Comparison of ENCODE assay signal across 33 cellular contexts in genomic region chr3:155271343-155271613, GRCh38. TPM values are rescaled to one million over a fixed set of nuclear protein-coding genes. Genes with fewer than 3 reads are reported as not detected.
"Had no signal": no experiment of that assay in that cellular context is flagged by ENCODE, and none has a peak within 500 bp of the region (broad histone marks: within the 10 kb centered on the region; RNA-seq: fewer than 3 reads in every experiment).

No MANE protein-coding gene starts in this region.

- H3K9me3 ChIP-seq: esophagus squamous epithelium, gastrocnemius medialis, pancreas, prostate gland had no signal

- H3K36me3 Mint-ChIP-seq: activated naive CD8-positive, alpha-beta T cell; naive B cell; stimulated activated memory B cell treated with anti-CD40 and anti-IgM and Interleukin-4, amounts not matched to agents 10 μg/mL and 1 μg/mL and 100 μg/mL, for 72 hours had no signal

- H3K36me3 ChIP-seq: esophagus squamous epithelium, gastrocnemius medialis, pancreas, prostate gland had no signal

- H3K4me1 ChIP-seq: gastrocnemius medialis, pancreas, prostate gland had no signal

- DNase-seq: activated CD4-positive, alpha-beta T cell treated with anti-CD3 and anti-CD28 coated beads for 4 hours; activated CD4-positive, alpha-beta T cell treated with anti-CD3 and anti-CD28 coated beads, Interleukin-2, amount 50 U/mL, for 48 hours; activated CD8-positive, alpha-beta memory T cell treated with anti-CD3 and anti-CD28 coated beads for 24 hours; activated effector memory CD4-positive, alpha-beta T cell treated with Interleukin-2 at 50 U/mL for 16 hours; activated naive CD4-positive, alpha-beta T cell treated with Interleukin-2 at 50 U/mL for 16 hours; anterior cingulate cortex; dermis blood vessel endothelial cell; effector CD4-positive, alpha-beta T cell; esophagus squamous epithelium; gastrocnemius medialis; glutamatergic neuron; left cardiac atrium; left ventricle myocardium superior; naive B cell; nephron progenitor cell; retina; small intestine; stimulated activated CD4-positive, alpha-beta T cell treated with anti-CD3 and anti-CD28 coated beads, Interleukin-1b, Interleukin-23, amount 100 ng/mL, for 48 hours; stimulated activated CD4-positive, alpha-beta T cell treated with anti-CD3 and anti-CD28 coated beads, Interleukin-4, amount 100 ng/mL, for 4 hours; stimulated activated CD8-positive, alpha-beta memory T cell treated with anti-CD3 and anti-CD28 coated beads, Interleukin-4, amount 100 ng/mL, for 48 hours; stimulated activated naive CD8-positive, alpha-beta T cell treated with anti-CD3 and anti-CD28 coated beads, Interleukin-15, amount 100 ng/mL, for 72 hours; substantia nigra had no signal

- H3K4me3 ChIP-seq: esophagus squamous epithelium, gastrocnemius medialis, pancreas, prostate gland had no signal

- H3K27ac Mint-ChIP-seq: activated naive CD8-positive, alpha-beta T cell; naive B cell; nephron progenitor cell; stimulated activated memory B cell treated with anti-CD40 and anti-IgM and Interleukin-4, amounts not matched to agents 10 μg/mL and 1 μg/mL and 100 μg/mL, for 72 hours; stimulated activated naive CD8-positive, alpha-beta T cell treated with anti-CD3 and anti-CD28 coated beads, Interleukin-15, amount 100 ng/mL, for 72 hours had no signal

- H3K9me3 Mint-ChIP-seq: central memory CD8-positive, alpha-beta T cell; naive B cell; stimulated activated memory B cell treated with anti-CD40 and anti-IgM and Interleukin-4, amounts not matched to agents 10 μg/mL and 1 μg/mL and 100 μg/mL, for 72 hours; stimulated activated naive CD8-positive, alpha-beta T cell treated with anti-CD3 and anti-CD28 coated beads, Interleukin-15, amount 100 ng/mL, for 72 hours had no signal

- H3K4me1 Mint-ChIP-seq: central memory CD8-positive, alpha-beta T cell; naive B cell; nephron progenitor cell; stimulated activated memory B cell treated with anti-CD40 and anti-IgM and Interleukin-4, amounts not matched to agents 10 μg/mL and 1 μg/mL and 100 μg/mL, for 72 hours; stimulated activated naive CD8-positive, alpha-beta T cell treated with anti-CD3 and anti-CD28 coated beads, Interleukin-15, amount 100 ng/mL, for 72 hours had no signal

- H3K27ac ChIP-seq: esophagus squamous epithelium, gastrocnemius medialis, pancreas, prostate gland had no signal

- H3K27me3 ChIP-seq: esophagus squamous epithelium, gastrocnemius medialis, pancreas had no signal

- H3K4me3 Mint-ChIP-seq: activated naive CD8-positive, alpha-beta T cell; central memory CD8-positive, alpha-beta T cell; mesothelial cell of epicardium; naive B cell; nephron progenitor cell; stimulated activated memory B cell treated with anti-CD40 and anti-IgM and Interleukin-4, amounts not matched to agents 10 μg/mL and 1 μg/mL and 100 μg/mL, for 72 hours; stimulated activated naive CD8-positive, alpha-beta T cell treated with anti-CD3 and anti-CD28 coated beads, Interleukin-15, amount 100 ng/mL, for 72 hours had no signal

- H3K27me3 Mint-ChIP-seq: activated naive CD8-positive, alpha-beta T cell; central memory CD8-positive, alpha-beta T cell; naive B cell; stimulated activated memory B cell treated with anti-CD40 and anti-IgM and Interleukin-4, amounts not matched to agents 10 μg/mL and 1 μg/mL and 100 μg/mL, for 72 hours; stimulated activated naive CD8-positive, alpha-beta T cell treated with anti-CD3 and anti-CD28 coated beads, Interleukin-15, amount 100 ng/mL, for 72 hours had no signal

RNA-seq across cellular contexts. Expression of gene STRIT1, which starts 22.2 kb away (rescaled TPM):
- total RNA-seq: bronchial epithelial cell, dermis blood vessel endothelial cell, esophagus squamous epithelium, left cardiac atrium, lung microvascular endothelial cell, mesothelial cell of epicardium, pancreas, sciatic nerve, ureter had no signal
- polyA plus RNA-seq: keratinocyte had no signal
